In the genomic region with DNA sequence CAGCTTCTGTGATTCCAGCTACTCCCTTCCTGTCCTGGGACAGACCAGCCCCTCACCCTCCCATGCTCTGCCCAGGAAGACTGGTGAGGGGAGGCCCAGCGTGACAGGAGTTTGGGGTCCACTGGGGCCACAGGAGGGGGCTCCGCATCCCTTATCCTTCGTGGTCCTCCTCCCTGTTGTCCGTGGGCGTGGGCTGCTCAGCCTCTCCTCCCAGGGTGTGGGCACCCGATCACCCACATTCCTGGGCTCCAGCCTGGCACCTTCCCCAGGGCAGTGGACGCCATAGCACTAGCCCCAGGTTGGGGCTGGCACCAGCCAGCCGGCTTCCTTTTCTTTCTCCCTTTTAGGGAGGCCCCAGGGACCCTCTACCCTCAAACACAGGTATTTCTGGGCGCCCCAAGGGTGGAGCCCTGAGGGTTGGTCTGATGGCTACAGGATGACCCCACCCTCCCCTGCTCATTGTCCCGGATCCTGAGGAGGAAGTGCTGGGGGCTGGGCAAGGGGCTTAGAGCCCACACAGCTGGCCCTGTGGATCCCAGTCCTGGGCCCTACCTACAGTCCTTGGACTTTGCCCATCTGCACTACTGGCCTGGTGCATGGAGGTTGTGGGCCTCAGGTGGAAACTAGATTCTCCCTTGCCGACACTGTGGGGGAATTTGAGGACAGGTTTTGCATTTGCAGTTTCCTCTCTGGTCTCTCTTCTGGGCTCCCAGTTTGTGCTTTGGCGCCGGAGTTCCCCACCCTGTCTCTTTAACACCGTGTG, we compare ENCODE assay signal across 6 cellular contexts. TPM values are rescaled to one million over a fixed set of nuclear protein-coding genes. Genes with fewer than 3 reads are reported as not detected.
A peak's percentile ranks its signal among the peaks of the same experiment; 100 is the strongest.
DNase-seq lines count a peak whose midpoint lies in the region; ATAC-seq and TF ChIP-seq lines count a peak whose summit lies in the region.

No MANE protein-coding gene starts in this region.

- peaks cover 0 to 30% (median 27%) of the 10 kb centered on the region in 5 donors for H3K36me3 ChIP-seq in subcutaneous abdominal adipose tissue (ENCODE audit: control insufficient read depth in 5 of 5, insufficient read depth in 5 of 5, low read length in 5 of 5)

- H3K4me1 ChIP-seq in foreskin keratinocyte: no peaks in the 10 kb centered on the region
- H3K4me1 ChIP-seq in subcutaneous abdominal adipose tissue (ENCODE audit: control insufficient read depth in 5 of 5, insufficient read depth in 5 of 5, low read length in 5 of 5): peaks cover 8 to 34% (median 33%) of the 10 kb centered on the region in 5 donors

- no peaks in the 10 kb centered on the region for H3K9me3 ChIP-seq in subcutaneous abdominal adipose tissue (ENCODE audit: control insufficient read depth in 5 of 5, low read length in 5 of 5)

- intact Hi-C loops in Right ventricle myocardium superior (cut with DNase I): no loop called here
- intact Hi-C loops in Right ventricle myocardium inferior (cut with DNase I): no loop called here

- H3K4me3 ChIP-seq in subcutaneous abdominal adipose tissue (ENCODE audit: low read depth in 1 of 5, low read length in 5 of 5): peak overlapping the region; percentile 79 to 96 (median 93)

- peak overlapping the region; percentile 45 for H3K27ac ChIP-seq in foreskin keratinocyte
- peak overlapping the region; percentile 60 for H3K27ac ChIP-seq in subcutaneous abdominal adipose tissue (ENCODE audit: low read depth, low read length)

- no peak for DNase-seq in Right ventricle myocardium superior
- DNase-seq in Right ventricle myocardium inferior (ENCODE audit: missing footprints): no peak
- no peak for DNase-seq in foreskin keratinocyte
- no peak for DNase-seq in DMS 273 treated with DMSO at 0.1 percent for 48 hours (lab: John Stamatoyannopoulos, UW)
- DNase-seq in NCI-H1417 treated with DMSO at 0.1 percent for 48 hours (lab: John Stamatoyannopoulos, UW): no peak

- peak; percentile 1 for ATAC-seq in Right ventricle myocardium superior (ENCODE audit: poor library complexity)
- ATAC-seq in Right ventricle myocardium inferior: no peak
- ATAC-seq in foreskin keratinocyte: no peak

- no peak for TF ChIP-seq CTCF in foreskin keratinocyte (conservative IDR thresholded peaks at IDR 0.05)

- H3K9ac ChIP-seq in subcutaneous abdominal adipose tissue (ENCODE audit: low read length in 5 of 5): peak overlapping the region; percentile 68 to 95 (median 92)

- no peaks in the 10 kb centered on the region for H3K27me3 ChIP-seq in foreskin keratinocyte
- no peaks in the 10 kb centered on the region for H3K27me3 ChIP-seq in subcutaneous abdominal adipose tissue (ENCODE audit: control insufficient read depth in 5 of 5, insufficient read depth in 4 of 5, low read length in 5 of 5)

RNA-seq across cellular contexts. Expression of a gene that starts 1.1 kb away (rescaled TPM):
- total RNA-seq in Right ventricle myocardium superior: 720 TPM
- 708 TPM for total RNA-seq in Right ventricle myocardium inferior
- 106 and 110 TPM in 2 replicates for total RNA-seq in foreskin keratinocyte
- 58.4 and 59.5 TPM in 2 replicates for polyA plus RNA-seq in foreskin keratinocyte

RNA-seq across cellular contexts. Expression of a gene that starts 1.5 kb away (rescaled TPM):
- total RNA-seq in Right ventricle myocardium superior (2.8 TPM), Right ventricle myocardium inferior (2.4 TPM), foreskin keratinocyte (0.14 TPM in 2 replicates)
- 0.35 and 0.37 TPM in 2 replicates for polyA plus RNA-seq in foreskin keratinocyte

RNA-seq across cellular contexts. Expression of a gene that starts 11.4 kb away (rescaled TPM):
- total RNA-seq in Right ventricle myocardium superior: 29.4 TPM
- 37.1 TPM for total RNA-seq in Right ventricle myocardium inferior
- total RNA-seq in foreskin keratinocyte: 20.2 and 25.4 TPM in 2 replicates
- polyA plus RNA-seq in foreskin keratinocyte: 31.0 and 36.1 TPM in 2 replicates

RNA-seq across cellular contexts. Expression of a gene that starts 31.2 kb away (rescaled TPM):
- total RNA-seq in Right ventricle myocardium superior (158 TPM), Right ventricle myocardium inferior (166 TPM), foreskin keratinocyte (74.4 and 85.3 TPM in 2 replicates)
- polyA plus RNA-seq in foreskin keratinocyte: 103 and 113 TPM in 2 replicates

RNA-seq across cellular contexts. Expression of a gene that starts 36.4 kb away (rescaled TPM):
- total RNA-seq in Right ventricle myocardium superior (not detected), Right ventricle myocardium inferior (not detected), foreskin keratinocyte (0.71 and 0.85 TPM in 2 replicates)
- 0.76 and 0.90 TPM in 2 replicates for polyA plus RNA-seq in foreskin keratinocyte
